Comparison of ENCODE assay signal across 2 cellular contexts in the genomic region with DNA sequence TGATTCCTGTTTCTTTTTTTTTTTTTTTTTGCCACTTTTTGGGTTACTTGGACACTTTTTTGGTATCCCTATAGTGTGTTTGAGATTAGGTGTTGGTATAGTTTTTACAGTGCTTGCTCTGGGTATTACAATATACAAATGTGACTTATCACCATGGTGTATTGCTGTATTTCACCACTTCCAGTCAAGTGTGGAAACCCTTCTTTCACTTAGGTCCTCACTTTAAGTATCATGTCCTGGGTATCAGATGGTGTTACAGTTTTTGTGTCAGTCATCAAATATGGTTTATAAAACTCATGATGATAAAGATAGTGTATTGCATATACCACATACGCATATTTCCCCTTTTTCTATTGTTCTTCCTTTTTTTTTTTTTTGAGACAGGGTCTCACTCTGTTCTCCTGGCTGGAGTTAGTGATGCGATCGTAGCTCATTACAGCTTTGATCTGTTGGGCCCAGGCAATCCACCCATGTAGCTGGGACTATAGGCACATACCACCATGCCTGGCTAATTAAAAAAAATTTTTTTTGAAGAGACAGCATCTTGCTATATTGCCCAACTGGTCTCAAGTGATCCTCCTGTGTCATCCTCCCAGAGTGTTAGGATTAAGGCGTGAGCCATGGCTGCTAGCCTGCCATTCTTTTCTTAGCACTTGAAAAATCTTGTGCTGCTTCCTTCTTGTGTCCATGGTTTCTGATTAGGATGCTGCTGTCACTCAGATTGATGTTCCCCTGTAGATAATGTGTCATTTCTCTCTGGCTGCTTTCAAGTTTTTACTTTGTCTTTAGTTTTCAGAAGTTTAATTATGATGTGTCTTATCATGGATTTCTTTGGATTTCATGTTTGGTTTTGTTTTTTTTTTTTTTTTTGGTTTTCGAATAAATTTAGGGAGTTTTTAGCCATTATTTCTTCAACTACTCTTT.
TF ChIP-seq lines count a peak whose summit lies in the region.

No MANE protein-coding gene starts in this region.

TF ChIP-seq in SK-N-SH, 30 proteins besides CTCF, POLR2A, EP300 and RAD21 (continued from another document):
- TF ChIP-seq, protein P1, sequence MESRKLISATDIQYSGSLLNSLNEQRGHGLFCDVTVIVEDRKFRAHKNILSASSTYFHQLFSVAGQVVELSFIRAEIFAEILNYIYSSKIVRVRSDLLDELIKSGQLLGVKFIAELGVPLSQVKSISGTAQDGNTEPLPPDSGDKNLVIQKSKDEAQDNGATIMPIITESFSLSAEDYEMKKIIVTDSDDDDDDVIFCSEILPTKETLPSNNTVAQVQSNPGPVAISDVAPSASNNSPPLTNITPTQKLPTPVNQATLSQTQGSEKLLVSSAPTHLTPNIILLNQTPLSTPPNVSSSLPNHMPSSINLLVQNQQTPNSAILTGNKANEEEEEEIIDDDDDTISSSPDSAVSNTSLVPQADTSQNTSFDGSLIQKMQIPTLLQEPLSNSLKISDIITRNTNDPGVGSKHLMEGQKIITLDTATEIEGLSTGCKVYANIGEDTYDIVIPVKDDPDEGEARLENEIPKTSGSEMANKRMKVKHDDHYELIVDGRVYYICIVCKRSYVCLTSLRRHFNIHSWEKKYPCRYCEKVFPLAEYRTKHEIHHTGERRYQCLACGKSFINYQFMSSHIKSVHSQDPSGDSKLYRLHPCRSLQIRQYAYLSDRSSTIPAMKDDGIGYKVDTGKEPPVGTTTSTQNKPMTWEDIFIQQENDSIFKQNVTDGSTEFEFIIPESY (IDR thresholded peaks at IDR 0.05; ENCODE audit: borderline replicate concordance, low read depth): no peak
- TF ChIP-seq, protein P2, sequence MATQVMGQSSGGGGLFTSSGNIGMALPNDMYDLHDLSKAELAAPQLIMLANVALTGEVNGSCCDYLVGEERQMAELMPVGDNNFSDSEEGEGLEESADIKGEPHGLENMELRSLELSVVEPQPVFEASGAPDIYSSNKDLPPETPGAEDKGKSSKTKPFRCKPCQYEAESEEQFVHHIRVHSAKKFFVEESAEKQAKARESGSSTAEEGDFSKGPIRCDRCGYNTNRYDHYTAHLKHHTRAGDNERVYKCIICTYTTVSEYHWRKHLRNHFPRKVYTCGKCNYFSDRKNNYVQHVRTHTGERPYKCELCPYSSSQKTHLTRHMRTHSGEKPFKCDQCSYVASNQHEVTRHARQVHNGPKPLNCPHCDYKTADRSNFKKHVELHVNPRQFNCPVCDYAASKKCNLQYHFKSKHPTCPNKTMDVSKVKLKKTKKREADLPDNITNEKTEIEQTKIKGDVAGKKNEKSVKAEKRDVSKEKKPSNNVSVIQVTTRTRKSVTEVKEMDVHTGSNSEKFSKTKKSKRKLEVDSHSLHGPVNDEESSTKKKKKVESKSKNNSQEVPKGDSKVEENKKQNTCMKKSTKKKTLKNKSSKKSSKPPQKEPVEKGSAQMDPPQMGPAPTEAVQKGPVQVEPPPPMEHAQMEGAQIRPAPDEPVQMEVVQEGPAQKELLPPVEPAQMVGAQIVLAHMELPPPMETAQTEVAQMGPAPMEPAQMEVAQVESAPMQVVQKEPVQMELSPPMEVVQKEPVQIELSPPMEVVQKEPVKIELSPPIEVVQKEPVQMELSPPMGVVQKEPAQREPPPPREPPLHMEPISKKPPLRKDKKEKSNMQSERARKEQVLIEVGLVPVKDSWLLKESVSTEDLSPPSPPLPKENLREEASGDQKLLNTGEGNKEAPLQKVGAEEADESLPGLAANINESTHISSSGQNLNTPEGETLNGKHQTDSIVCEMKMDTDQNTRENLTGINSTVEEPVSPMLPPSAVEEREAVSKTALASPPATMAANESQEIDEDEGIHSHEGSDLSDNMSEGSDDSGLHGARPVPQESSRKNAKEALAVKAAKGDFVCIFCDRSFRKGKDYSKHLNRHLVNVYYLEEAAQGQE (IDR thresholded peaks at IDR 0.05; ENCODE audit: low read depth, low read length): no peak
- TF ChIP-seq YY1 (IDR thresholded peaks at IDR 0.05; ENCODE audit: low read depth) (no peak), GABPA (IDR thresholded peaks at IDR 0.05; ENCODE audit: low read depth) (no peak)

TF ChIP-seq in SK-N-SH treated with all-trans-retinoic acid at 6 μM for 48 hours, 23 proteins besides CTCF, POLR2A, EP300 and RAD21 (continued from another document):
- TF ChIP-seq RARB (CRISPR knock-in tag; IDR thresholded peaks at IDR 0.05): no peak
- no peak for TF ChIP-seq SNAI2 (CRISPR knock-in tag; IDR thresholded peaks at IDR 0.05)
- no peak for TF ChIP-seq TOX (CRISPR knock-in tag; IDR thresholded peaks at IDR 0.05; ENCODE audit: borderline replicate concordance)
